In genomic region chr19:2578391-2578826, GRCh38 we compare ENCODE assay signal across 8 cellular contexts.
DNase-seq lines count a peak whose midpoint lies in the region; ATAC-seq, FAIRE-seq and TF ChIP-seq lines count a peak whose summit lies in the region.
"Had no signal": no experiment of that assay in that cellular context is flagged by ENCODE, and none has a peak within 500 bp of the region (broad histone marks: within the 10 kb centered on the region; RNA-seq: fewer than 3 reads in every experiment).

No MANE protein-coding gene starts in this region.

- H3K4me1 ChIP-seq in HUES6 (ENCODE audit: control insufficient read depth, insufficient read depth, low read length) (peaks cover 20% of the 10 kb centered on the region), HepG2 (ENCODE audit: insufficient read depth, low read length) (peaks cover 54% of the 10 kb centered on the region), tibial artery (peaks cover 3 to 55% (median 45%) of the 10 kb centered on the region in 4 donors)

- CTCF ChIA-PET in HepG2 (lab: Yijun Ruan, JAX; ENCODE audit: low intra/inter-chr PET ratio, low total read pairs) = interaction anchor here (0.9 to 3.1 kb wide), 2 partner anchors 35 to 104 kb away, joined by 3 to 23 read pairs; no protein-coding TSS in a partner anchor

- peak overlapping the region; percentile 91 for H3K4me2 ChIP-seq in HepG2 (ENCODE audit: low read depth, low read length)

- H3K9me3 ChIP-seq in HUES6 (ENCODE audit: control insufficient read depth, insufficient read depth, low read depth, low read length) (peaks cover 16% of the 10 kb centered on the region), HepG2 (ENCODE audit: low read length) (peaks cover 8% of the 10 kb centered on the region; the same call in 1 of the 2 replicates), tibial artery (peaks cover 0 to 9% (median 0%) of the 10 kb centered on the region in 3 donors)

- ATAC-seq in HepG2 = peak; percentile 26
- ATAC-seq in HG02571 (IDR thresholded peaks at IDR 0.05; ENCODE audit: unreplicated experiment) = no peak

- H3K27ac Mint-ChIP-seq in chondrocyte (ENCODE audit: unreplicated experiment) = peak overlapping the region; percentile 96
- H3K27ac Mint-ChIP-seq: activated naive CD4-positive, alpha-beta T cell treated with anti-CD3 and anti-CD28 coated beads, Interleukin-2, amount 50 U/mL, for 72 hours had no signal

- BruUV-seq in HepG2 (replicated peaks; lab: Mats Ljungman, UMichigan) = TSS peak; percentile 71

- POLR2A ChIA-PET in HepG2 (lab: Yijun Ruan, JAX) = interaction anchor here (0.7 to 4.7 kb wide), 20 partner anchors 10 to 186 kb away, joined by 3 to 192 read pairs (median 5); partner anchors contain the start of genes GADD45B, LMNB2 and TIMM13

- in situ Hi-C loops in HepG2 (cut with HindIII; ENCODE audit: extremely low pct_ligation_motif_present, low pct_unique_long_range_greater_than_20kb) = no loop called here

- intact Hi-C loops in HepG2 (cut with micrococcal nuclease; ENCODE audit: unreplicated experiment) = loop anchor here (5.0 kb wide), 1 partner anchor 51 kb away; no protein-coding TSS in a partner anchor
- intact Hi-C loops in tibial artery (cut with DNase I; ENCODE audit: low total_unique reads) = loop anchor here (2.0 to 5.0 kb wide), 2 partner anchors 34 to 104 kb away; no protein-coding TSS in a partner anchor

- peak; percentile 90 for DNase-seq in chondrocyte (ENCODE audit: low spot score)
- no peak for DNase-seq in HepG2 (ENCODE audit: low spot score)
- peak; percentile 47 to 84 for DNase-seq in tibial artery
- DNase-seq in NCI-H510A treated with DMSO at 0.1 percent for 48 hours (lab: John Stamatoyannopoulos, UW) = no peak
- no peak for DNase-seq in medulla oblongata (ENCODE audit: extremely low spot score)

- H3K4me1 Mint-ChIP-seq in chondrocyte (ENCODE audit: low read depth) = peaks cover 56% of the 10 kb centered on the region

- H3K27me3 ChIP-seq in HUES6 (ENCODE audit: control insufficient read depth, insufficient read depth, low read length) (no peaks in the 10 kb centered on the region), HepG2 (ENCODE audit: control insufficient read depth in 1 of 2, insufficient read depth in 2 of 2, low read length in 2 of 2) (no peaks in the 10 kb centered on the region), tibial artery (no peaks in the 10 kb centered on the region)

- H3K9me3 Mint-ChIP-seq in chondrocyte (ENCODE audit: low read depth) = peaks cover 5% of the 10 kb centered on the region

- no peaks in the 10 kb centered on the region for H3K27me3 Mint-ChIP-seq in chondrocyte (ENCODE audit: low read depth)

- TF ChIP-seq RAD21 in HepG2 (CRISPR knock-in tag; IDR thresholded peaks at IDR 0.05) = no peak

- H3K4me3 ChIP-seq in HUES6 (ENCODE audit: low read depth, low read length) = peak overlapping the region; percentile 60
- H3K4me3 ChIP-seq in HepG2 (replicated peaks in 1 of 3; ENCODE audit: insufficient read depth in 1 of 3, low read depth in 2 of 3, low read length in 3 of 3) = peak overlapping the region; percentile 54 to 71 (median 61); a peak in 5 of 6 replicates
- peak overlapping the region; percentile 43 to 52 for H3K4me3 ChIP-seq in tibial artery

- no peaks in the 10 kb centered on the region for H3K79me2 ChIP-seq in HepG2 (ENCODE audit: insufficient read depth, low read length)

- TF ChIP-seq EP300 in HepG2 (IDR thresholded peaks at IDR 0.05; ENCODE audit: low read depth in 2 of 2, low read length in 2 of 2) (no peak), HepG2 (CRISPR knock-in tag; IDR thresholded peaks at IDR 0.05; ENCODE audit: borderline replicate concordance) (no peak)

- H3K4me3 Mint-ChIP-seq in chondrocyte (ENCODE audit: unreplicated experiment) = peak overlapping the region; percentile 62

- no peaks in the 10 kb centered on the region for H4K20me1 ChIP-seq in HepG2 (ENCODE audit: insufficient read depth, low read length)

- TF ChIP-seq POLR2A in HepG2 (IDR thresholded peaks at IDR 0.05; ENCODE audit: insufficient read depth in 1 of 2, low read depth in 2 of 2, low read length in 2 of 2) = no peak

- H3K9ac ChIP-seq in HUES6 (ENCODE audit: low read length) = peak overlapping the region; percentile 73
- peak overlapping the region; percentile 78 for H3K9ac ChIP-seq in HepG2 (ENCODE audit: insufficient read depth, low read depth, low read length)

- TF ChIP-seq CTCF in chondrocyte (IDR thresholded peaks at IDR 0.05) (no peak), HepG2 (CRISPR knock-in tag; IDR thresholded peaks at IDR 0.05) (no peak), tibial artery (IDR thresholded peaks at IDR 0.05) (no peak)

- H3K36me3 ChIP-seq in HUES6 (ENCODE audit: control insufficient read depth, insufficient read depth, low read length) (no peaks in the 10 kb centered on the region), HepG2 (replicated peaks in 1 of 2; ENCODE audit: control insufficient read depth in 1 of 2, insufficient read depth in 2 of 2, low read length in 2 of 2) (no peaks in the 10 kb centered on the region; a peak in 1 of 5 replicates), tibial artery (no peaks in the 10 kb centered on the region)

- no peaks in the 10 kb centered on the region for H3K36me3 Mint-ChIP-seq in chondrocyte (ENCODE audit: low read depth)

- H3K27ac ChIP-seq in HUES6 (ENCODE audit: low read depth, low read length) (peak overlapping the region; percentile 69; the same call in 1 of the 2 replicates), HepG2 (ENCODE audit: extremely low read length, insufficient read depth, low read length) (peak overlapping the region; percentile 91), tibial artery (peak overlapping the region; percentile 75 to 91)

- 6% methylated on average over 11 of the region's 12 CpGs for WGBS in HepG2 (ENCODE audit: low lambda C conversion rate)

- no peak overlapping the region for H2AFZ ChIP-seq in HepG2 (ENCODE audit: low read length)

- no peak for FAIRE-seq in HepG2 (lab: Jason Lieb, UNC)

TF ChIP-seq in HepG2, 621 proteins besides CTCF, POLR2A, EP300 and RAD21 (continues in another document):
- TF ChIP-seq ZNF446 (CRISPR knock-in tag; IDR thresholded peaks at IDR 0.05) (peak; percentile 15; the same call in 1 of the 2 replicates), PRMT3 (CRISPR knock-in tag; IDR thresholded peaks at IDR 0.05; ENCODE audit: borderline replicate concordance, low read depth) (no peak), THAP7 (CRISPR knock-in tag; IDR thresholded peaks at IDR 0.05) (no peak), ZNF652 (CRISPR knock-in tag; IDR thresholded peaks at IDR 0.05; ENCODE audit: borderline replicate concordance, low read depth) (no peak), RAD51 (IDR thresholded peaks at IDR 0.05; ENCODE audit: borderline replicate concordance) (no peak), XRCC5 (optimal IDR thresholded peaks at IDR 0.05; ENCODE audit: low read length) (no peak), RNF219 (CRISPR knock-in tag; IDR thresholded peaks at IDR 0.05) (no peak), ZSCAN30 (CRISPR knock-in tag; IDR thresholded peaks at IDR 0.05) (no peak), SALL1 (CRISPR knock-in tag; IDR thresholded peaks at IDR 0.05) (no peak), CENPBD1 (CRISPR knock-in tag; IDR thresholded peaks at IDR 0.05; ENCODE audit: borderline replicate concordance, low read depth) (no peak)
- TF ChIP-seq, protein P1, sequence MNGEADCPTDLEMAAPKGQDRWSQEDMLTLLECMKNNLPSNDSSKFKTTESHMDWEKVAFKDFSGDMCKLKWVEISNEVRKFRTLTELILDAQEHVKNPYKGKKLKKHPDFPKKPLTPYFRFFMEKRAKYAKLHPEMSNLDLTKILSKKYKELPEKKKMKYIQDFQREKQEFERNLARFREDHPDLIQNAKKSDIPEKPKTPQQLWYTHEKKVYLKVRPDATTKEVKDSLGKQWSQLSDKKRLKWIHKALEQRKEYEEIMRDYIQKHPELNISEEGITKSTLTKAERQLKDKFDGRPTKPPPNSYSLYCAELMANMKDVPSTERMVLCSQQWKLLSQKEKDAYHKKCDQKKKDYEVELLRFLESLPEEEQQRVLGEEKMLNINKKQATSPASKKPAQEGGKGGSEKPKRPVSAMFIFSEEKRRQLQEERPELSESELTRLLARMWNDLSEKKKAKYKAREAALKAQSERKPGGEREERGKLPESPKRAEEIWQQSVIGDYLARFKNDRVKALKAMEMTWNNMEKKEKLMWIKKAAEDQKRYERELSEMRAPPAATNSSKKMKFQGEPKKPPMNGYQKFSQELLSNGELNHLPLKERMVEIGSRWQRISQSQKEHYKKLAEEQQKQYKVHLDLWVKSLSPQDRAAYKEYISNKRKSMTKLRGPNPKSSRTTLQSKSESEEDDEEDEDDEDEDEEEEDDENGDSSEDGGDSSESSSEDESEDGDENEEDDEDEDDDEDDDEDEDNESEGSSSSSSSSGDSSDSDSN (CRISPR knock-in tag; IDR thresholded peaks at IDR 0.05) = no peak

Comparison
In these comparisons a context has a peak if more than half of its experiments do, and no peak if none do; other contexts are left out.
1. DNase-seq: peak in chondrocyte (single experiment) and tibial artery (2 of 2); none in HepG2 (single experiment), NCI-H510A treated with DMSO at 0.1 percent for 48 hours (single experiment) and medulla oblongata (single experiment).
2. Peak in every context shown above with its lines, with median percentiles within 50 percentile points of each other: H3K27ac ChIP-seq and H3K4me3 ChIP-seq.